In the genomic region with DNA sequence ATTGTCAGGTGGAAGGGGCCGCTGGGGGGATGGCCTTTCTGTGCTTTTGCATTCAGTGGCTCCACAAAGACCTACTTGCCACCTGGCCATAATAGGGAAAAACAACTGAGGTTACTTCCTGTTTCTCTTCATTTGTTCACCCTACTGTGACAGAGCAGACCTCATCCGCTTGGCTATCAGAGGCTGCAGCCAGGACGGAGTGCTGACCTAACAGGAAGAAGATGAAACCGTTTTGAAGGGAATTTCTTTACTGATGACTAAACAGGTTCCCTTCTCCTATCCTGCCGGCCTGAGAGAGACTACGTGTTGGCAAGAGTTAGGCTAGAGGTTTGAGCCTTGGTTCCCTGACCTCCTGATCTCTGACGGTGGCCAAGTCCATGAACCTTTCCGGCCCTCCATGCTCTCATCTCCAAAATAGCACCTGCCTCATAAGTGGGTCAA, we compare ENCODE assay signal across 9 cellular contexts. TPM values are rescaled to one million over a fixed set of nuclear protein-coding genes. Genes with fewer than 3 reads are reported as not detected.
DNase-seq lines count a peak whose midpoint lies in the region; ATAC-seq, FAIRE-seq and TF ChIP-seq lines count a peak whose summit lies in the region.
"Had no signal": no experiment of that assay in that cellular context is flagged by ENCODE, and none has a peak within 500 bp of the region (broad histone marks: within the 10 kb centered on the region; RNA-seq: fewer than 3 reads in every experiment).

No MANE protein-coding gene starts in this region.

- peaks cover 13% of the 10 kb centered on the region for H3F3A ChIP-seq in DOHH2 (ENCODE audit: control insufficient read depth, insufficient read depth)

- TF ChIP-seq POLR2A in K562 (conservative IDR thresholded peaks at IDR 0.05) = no peak

- H3K36me3 ChIP-seq in DOHH2 (ENCODE audit: control insufficient read depth, low read length) (no peaks in the 10 kb centered on the region), K562 (ENCODE audit: control insufficient read depth, insufficient read depth, low read length) (no peaks in the 10 kb centered on the region), ascending aorta (no peaks in the 10 kb centered on the region)
- H3K36me3 ChIP-seq: right atrium auricular region had no signal

- CTCF ChIA-PET in K562 (lab: Yijun Ruan, JAX; ENCODE audit: low intra/inter-chr PET ratio) = no interaction called here

- H3K4me2 ChIP-seq in DOHH2 (ENCODE audit: low read length) = peak overlapping the region; percentile 75
- H3K4me2 ChIP-seq in K562 (ENCODE audit: insufficient read depth, low read length) = peak overlapping the region; percentile 12; the same call in 1 of the 2 replicates

- no peaks in the 10 kb centered on the region for H4K20me1 ChIP-seq in DOHH2 (ENCODE audit: control insufficient read depth, insufficient read depth, low read depth, low read length)
- no peaks in the 10 kb centered on the region for H4K20me1 ChIP-seq in K562 (replicated peaks; ENCODE audit: control insufficient read depth, insufficient read depth, low read length)

- peaks cover 31% of the 10 kb centered on the region for H3K4me1 ChIP-seq in DOHH2 (ENCODE audit: control insufficient read depth, low read length)
- H3K4me1 ChIP-seq in K562 (replicated peaks in 1 of 2; ENCODE audit: control insufficient read depth in 2 of 2, insufficient read depth in 2 of 2, low read length in 2 of 2) = no peaks in the 10 kb centered on the region
- no peaks in the 10 kb centered on the region for H3K4me1 ChIP-seq in ascending aorta
- H3K4me1 ChIP-seq: right atrium auricular region had no signal

- H3K4me3 ChIP-seq in DOHH2 (ENCODE audit: low read length) (peak overlapping the region; percentile 63), K562 (no peak overlapping the region), ascending aorta (no peak overlapping the region)
- H3K4me3 ChIP-seq: right atrium auricular region had no signal

- no peaks in the 10 kb centered on the region for H3K9me2 ChIP-seq in DOHH2 (replicated peaks; ENCODE audit: control insufficient read depth, low read length)

- no peak overlapping the region for H3K9ac ChIP-seq in K562 (ENCODE audit: insufficient read depth in 1 of 2, low read depth in 2 of 2, low read length in 2 of 2)

- no peaks in the 10 kb centered on the region for H3K9me1 ChIP-seq in K562 (ENCODE audit: control insufficient read depth, insufficient read depth, low read length)

- H3K9me3 ChIP-seq in DOHH2 (ENCODE audit: control insufficient read depth, insufficient read depth, low read length) (no peaks in the 10 kb centered on the region), K562 (replicated peaks; ENCODE audit: control insufficient read depth, insufficient read depth, low read depth, low read length) (no peaks in the 10 kb centered on the region), ascending aorta (no peaks in the 10 kb centered on the region)
- H3K9me3 ChIP-seq: right atrium auricular region had no signal

- peak overlapping the region; percentile 75 for H2AFZ ChIP-seq in K562 (ENCODE audit: low read depth, low read length)

- in situ Hi-C loops in K562 (cut with MboI) = no loop called here

- intact Hi-C loops in K562 (cut with micrococcal nuclease) = no loop called here
- intact Hi-C loops in ascending aorta (cut with DNase I) = no loop called here

- H3K27me3 ChIP-seq in DOHH2 (ENCODE audit: control insufficient read depth, low read length) = no peaks in the 10 kb centered on the region
- peaks cover 54 to 56% of the 10 kb centered on the region in 2 experiments for H3K27me3 ChIP-seq in K562 (ENCODE audit: control insufficient read depth in 2 of 2, insufficient read depth in 2 of 2, low read length in 2 of 2)
- H3K27me3 ChIP-seq in ascending aorta = no peaks in the 10 kb centered on the region
- H3K27me3 ChIP-seq: right atrium auricular region had no signal

- POLR2A ChIA-PET in K562 (lab: Yijun Ruan, JAX) = interaction anchor here (0.6 kb wide), 1 partner anchor 10 kb away, joined by 3 read pairs; no protein-coding TSS in a partner anchor

- no TSS peak for BruUV-seq in K562 (replicated peaks; lab: Mats Ljungman, UMichigan)

- 8% methylated on average over 8 of the region's 8 CpGs for WGBS in K562 (ENCODE audit: insufficient coverage, low coverage, missing lambda C conversion rate)

- TF ChIP-seq RAD21 in K562 (CRISPR knock-in tag; conservative IDR thresholded peaks at IDR 0.05 in 1 of 2, IDR thresholded peaks at IDR 0.05 in 1 of 2) = no peak

- FAIRE-seq in K562 (lab: Jason Lieb, UNC) = peak; percentile 90

- TF ChIP-seq CTCF in DOHH2 (IDR thresholded peaks at IDR 0.05; ENCODE audit: low read depth, low read length, poor library complexity, severe bottlenecking) (no peak), K562 (IDR thresholded peaks at IDR 0.05 in 2 of 3, conservative IDR thresholded peaks at IDR 0.05 in 1 of 3; ENCODE audit: insufficient read depth in 2 of 3, low read depth in 1 of 3, low read length in 3 of 3) (no peak), ascending aorta (IDR thresholded peaks at IDR 0.05) (no peak)

- ATAC-seq in GM19455 (IDR thresholded peaks at IDR 0.05; ENCODE audit: unreplicated experiment) (peak; percentile 98), HG03280 (IDR thresholded peaks at IDR 0.05; ENCODE audit: unreplicated experiment) (peak; percentile 83), K562 (peak; percentile 88)

- peak in 1 of 4 experiments; percentile 47 for DNase-seq in K562 (ENCODE audit: extremely low read depth in 1 of 4, low spot score in 3 of 4)
- no peak for DNase-seq in GDM1 (lab: John Stamatoyannopoulos, UW)
- DNase-seq in NCI-H2107 treated with DMSO at 0.1 percent for 48 hours (lab: John Stamatoyannopoulos, UW; ENCODE audit: unreplicated experiment) = no peak
- DNase-seq in activated CD4-positive, alpha-beta T cell treated with anti-CD3 and anti-CD28 coated beads, Interleukin-2, amount 50 U/mL, for 4 hours = no peak
- DNase-seq in ascending aorta (ENCODE audit: low spot score in 2 of 2) = no peak

- H3K27ac ChIP-seq in DOHH2 (ENCODE audit: low read depth, low read length) = peak overlapping the region; percentile 85
- H3K27ac ChIP-seq in K562 (ENCODE audit: extremely low read depth, low read depth, low read length) = no peak overlapping the region
- H3K27ac ChIP-seq in ascending aorta = no peak overlapping the region
- H3K27ac ChIP-seq: right atrium auricular region had no signal

- TF ChIP-seq EP300 in K562 (IDR thresholded peaks at IDR 0.05; ENCODE audit: low read length) = peak; percentile 40; the same call in 1 of the 2 replicates

- H3K79me2 ChIP-seq in DOHH2 (ENCODE audit: control insufficient read depth, low read length) = no peaks in the 10 kb centered on the region
- no peaks in the 10 kb centered on the region for H3K79me2 ChIP-seq in K562 (ENCODE audit: control insufficient read depth, insufficient read depth, low read length)

TF ChIP-seq in K562, 482 proteins besides CTCF, POLR2A, EP300 and RAD21 (continues in another document):
- peak; percentile 93 for TF ChIP-seq ZNF24 (IDR thresholded peaks at IDR 0.05)
- TF ChIP-seq PKNOX1 (IDR thresholded peaks at IDR 0.05) = no peak
- no peak for TF ChIP-seq ZNF212 (CRISPR knock-in tag; IDR thresholded peaks at IDR 0.05)
- TF ChIP-seq RHOXF2B (CRISPR knock-in tag; conservative IDR thresholded peaks at IDR 0.05) = no peak

RNA-seq across cellular contexts. Expression of gene PRR18, which starts 21.3 kb away (rescaled TPM):
- not detected in 2 replicates for total RNA-seq in K562 (2011; cell fraction: chromatin; rRNA removed; ENCODE audit: low replicate concordance)
- total RNA-seq in K562 (2011; cell fraction: nucleolus; rRNA removed) = not detected in 2 replicates
- total RNA-seq in K562 (2011; cell fraction: nucleoplasm; rRNA removed) = not detected in 2 replicates
- total RNA-seq in K562 (2014; rRNA removed) (not detected in 2 replicates), K562 (2014; rRNA removed; fragmentation: Illumina TruSeq; extraction: Trizol) (not detected in 2 replicates), K562 (2015; rRNA removed; fragmentation: Illumina TruSeq; extraction: Trizol) (not detected in 2 replicates), K562 (2021) (not detected in 2 replicates), ascending aorta (not detected)
- polyA plus RNA-seq in K562 (2011; rRNA removed) (not detected in 2 replicates), K562 (2014; fragmentation: Illumina TruSeq; extraction: Trizol) (not detected in 2 replicates), K562 (2014; fragmentation: Nextera tagmentation; extraction: Ambion mirVana) (not detected), K562 (2014; rRNA removed) (not detected in 2 replicates)
- not detected in 2 replicates for polyA plus RNA-seq in K562 (2011; cell fraction: cytosol; rRNA removed)
- polyA plus RNA-seq in K562 (2011; cell fraction: nucleus; rRNA removed) = not detected in 2 replicates
- polyA plus RNA-seq in K562 (2012) = 0.06 TPM in 1 of 2 replicates, not detected in the other
- polyA minus RNA-seq in K562 (2011; rRNA and poly(A)+ RNA removed) = not detected in 2 replicates
- not detected in 2 replicates for polyA minus RNA-seq in K562 (2011; cell fraction: cytosol; rRNA and poly(A)+ RNA removed)
- polyA minus RNA-seq in K562 (2011; cell fraction: nucleus; rRNA and poly(A)+ RNA removed) = not detected in 2 replicates
- total RNA-seq: right atrium auricular region had no signal

RNA-seq across cellular contexts. Expression of gene SFT2D1, which starts 55.5 kb away (rescaled TPM):
- 89.6 and 170 TPM in 2 replicates for total RNA-seq in K562 (2011; cell fraction: chromatin; rRNA removed; ENCODE audit: low replicate concordance)
- 65.9 and 78.2 TPM in 2 replicates for total RNA-seq in K562 (2011; cell fraction: nucleolus; rRNA removed)
- total RNA-seq in K562 (2011; cell fraction: nucleoplasm; rRNA removed) = 150 and 228 TPM in 2 replicates
- total RNA-seq in K562 (2014; rRNA removed) (59.5 and 63.1 TPM in 2 replicates), K562 (2014; rRNA removed; fragmentation: Illumina TruSeq; extraction: Trizol) (67.1 and 75.7 TPM in 2 replicates), K562 (2015; rRNA removed; fragmentation: Illumina TruSeq; extraction: Trizol) (50.1 and 54.4 TPM in 2 replicates), K562 (2021) (68.7 and 81.0 TPM in 2 replicates), ascending aorta (77.7 TPM)
- polyA plus RNA-seq in K562 (2011; rRNA removed) (129 and 140 TPM in 2 replicates), K562 (2014; fragmentation: Illumina TruSeq; extraction: Trizol) (80.1 and 81.5 TPM in 2 replicates), K562 (2014; fragmentation: Nextera tagmentation; extraction: Ambion mirVana) (10 to 100 TPM; 73.0 to 74.6 TPM), K562 (2014; rRNA removed) (106 and 111 TPM in 2 replicates)
- 67.3 and 111 TPM in 2 replicates for polyA plus RNA-seq in K562 (2011; cell fraction: cytosol; rRNA removed)
- 110 and 178 TPM in 2 replicates for polyA plus RNA-seq in K562 (2011; cell fraction: nucleus; rRNA removed)
- 76.9 and 85.8 TPM in 2 replicates for polyA plus RNA-seq in K562 (2012)
- polyA minus RNA-seq in K562 (2011; rRNA and poly(A)+ RNA removed) = 64.9 and 66.3 TPM in 2 replicates
- 18.2 and 18.4 TPM in 2 replicates for polyA minus RNA-seq in K562 (2011; cell fraction: cytosol; rRNA and poly(A)+ RNA removed)
- polyA minus RNA-seq in K562 (2011; cell fraction: nucleus; rRNA and poly(A)+ RNA removed) = 37.4 and 67.9 TPM in 2 replicates
